In the genomic region with DNA sequence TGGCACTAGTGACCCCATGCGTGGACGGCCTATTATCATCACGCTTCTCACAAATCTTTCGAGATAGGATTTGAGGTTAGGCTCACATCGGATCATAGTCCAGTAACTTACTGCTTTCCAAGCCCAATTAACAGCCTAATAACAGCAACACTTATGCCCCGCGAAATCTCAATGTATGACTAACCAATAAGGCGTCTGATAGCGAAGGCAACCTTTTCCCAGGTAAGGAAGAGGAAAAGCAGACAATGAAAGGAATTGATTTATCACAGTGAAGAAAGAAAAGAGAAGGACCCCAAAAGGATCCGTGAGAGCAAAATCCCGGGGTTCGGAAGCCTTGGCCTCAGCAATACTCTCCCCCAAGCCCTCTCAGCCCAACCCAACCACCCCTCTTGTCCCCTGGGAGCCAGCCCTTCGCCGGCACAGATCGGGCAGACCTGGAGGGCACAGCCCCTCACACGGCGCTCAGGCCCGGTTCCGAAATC, we compare ENCODE assay signal across 8 cellular contexts. TPM values are rescaled to one million over a fixed set of nuclear protein-coding genes. Genes with fewer than 3 reads are reported as not detected.
A peak's percentile ranks its signal among the peaks of the same experiment; 100 is the strongest.
DNase-seq lines count a peak whose midpoint lies in the region; ATAC-seq, FAIRE-seq and TF ChIP-seq lines count a peak whose summit lies in the region.

No MANE protein-coding gene starts in this region.

- no peaks in the 10 kb centered on the region for H3K9me3 ChIP-seq in A549

- 2% methylated on average over 19 of the region's 19 CpGs for WGBS in A549 (ENCODE audit: missing lambda C conversion rate)

- H3K4me1 Mint-ChIP-seq in activated B cell treated with CpG ODN at 0.5 μM for 24 hours (peaks cover 46% of the 10 kb centered on the region), osteocyte (ENCODE audit: unreplicated experiment) (peaks cover 34% of the 10 kb centered on the region)

- H3K4me3 ChIP-seq in A549, result peak overlapping the region; percentile 80

- peak; percentile 63 to 71 for ATAC-seq in A549
- peak; percentile 10 for ATAC-seq in GM18861 (IDR thresholded peaks at IDR 0.05; ENCODE audit: unreplicated experiment)
- peak; percentile 24 for ATAC-seq in HG03354 (IDR thresholded peaks at IDR 0.05; ENCODE audit: poor library complexity, severe bottlenecking, unreplicated experiment)
- peak; percentile 47 for ATAC-seq in activated B cell treated with CpG ODN at 0.5 μM for 24 hours (ENCODE audit: low read depth)
- ATAC-seq in GM18858 (IDR thresholded peaks at IDR 0.05; ENCODE audit: unreplicated experiment), result no peak

- H3K4me3 Mint-ChIP-seq in activated B cell treated with CpG ODN at 0.5 μM for 24 hours, result peak overlapping the region; percentile 98
- H3K4me3 Mint-ChIP-seq in osteocyte (ENCODE audit: unreplicated experiment), result peak overlapping the region; percentile 97

- CTCF ChIA-PET in A549 (lab: Yijun Ruan, JAX) (interaction anchor here (0.7 to 1.9 kb wide), 6 partner anchors 12 to 292 kb away, joined by 3 to 4 read pairs (median 4); no protein-coding TSS in a partner anchor), activated B cell treated with CpG ODN at 0.5 μM for 24 hours (lab: Charles Lee) (no interaction called here)

- POLR2A ChIA-PET in A549 (lab: Yijun Ruan, JAX) (interaction anchor here (1.4 to 1.9 kb wide), 3 partner anchors 85 to 187 kb away, joined by 3 to 6 read pairs (median 4); no protein-coding TSS in a partner anchor), activated B cell treated with CpG ODN at 0.5 μM for 24 hours (lab: Charles Lee) (interaction anchor here (0.7 to 1.7 kb wide), 4 partner anchors 9 to 316 kb away, joined by 3 to 8 read pairs (median 5); a partner anchor contains a TSS)

- intact Hi-C loops in activated B cell treated with CpG ODN at 0.5 μM for 24 hours (cut with micrococcal nuclease), result loop anchor here (2.0 to 10.0 kb wide), 5 partner anchors 54 to 560 kb away; a partner anchor contains a TSS

- peaks cover 40% of the 10 kb centered on the region; the same call in 2 of the 3 replicates for H3K4me1 ChIP-seq in A549

- H3K27ac ChIP-seq in A549, result peak overlapping the region; percentile 85 to 95

- peak overlapping the region; percentile 94 for H3K4me2 ChIP-seq in A549

- H3K36me3 Mint-ChIP-seq in activated B cell treated with CpG ODN at 0.5 μM for 24 hours (ENCODE audit: low read depth) (peaks cover 14% of the 10 kb centered on the region), osteocyte (ENCODE audit: unreplicated experiment) (no peaks in the 10 kb centered on the region)

- no peaks in the 10 kb centered on the region for H3K9me3 Mint-ChIP-seq in activated B cell treated with CpG ODN at 0.5 μM for 24 hours
- H3K9me3 Mint-ChIP-seq in osteocyte (ENCODE audit: unreplicated experiment), result no peaks in the 10 kb centered on the region

- H3K27ac Mint-ChIP-seq in activated B cell treated with CpG ODN at 0.5 μM for 24 hours (peak overlapping the region; percentile 95), osteocyte (ENCODE audit: unreplicated experiment) (peak overlapping the region; percentile 98)

- no peak for TF ChIP-seq EP300 in A549 (IDR thresholded peaks at IDR 0.05)

- DNase-seq in A549 (ENCODE audit: low read depth in 1 of 2, low spot score in 1 of 2) (peak; percentile 18 to 36), activated B cell treated with CpG ODN at 0.5 μM for 24 hours (no peak), globus pallidus (ENCODE audit: low spot score) (peak; percentile 16), osteocyte (ENCODE audit: extremely low spot score, unreplicated experiment) (no peak), Kasumi-1 (lab: John Stamatoyannopoulos, UW) (no peak)

- TF ChIP-seq RAD21 in A549 (conservative IDR thresholded peaks at IDR 0.05 in 1 of 2, IDR thresholded peaks at IDR 0.05 in 1 of 2), result no peak; a peak in 1 of 5 replicates

- TF ChIP-seq POLR2A in A549 (IDR thresholded peaks at IDR 0.05; ENCODE audit: low read length), result no peak

- TF ChIP-seq CTCF in A549 (IDR thresholded peaks at IDR 0.05), result peak; percentile 4; the same call in 1 of the 3 replicates
- no peak for TF ChIP-seq CTCF in activated B cell treated with CpG ODN at 0.5 μM for 24 hours (IDR thresholded peaks at IDR 0.05)
- TF ChIP-seq CTCF in osteocyte (IDR thresholded peaks at IDR 0.05), result no peak

- FAIRE-seq in A549 (lab: Jason Lieb, UNC), result no peak

- H3K27me3 Mint-ChIP-seq in activated B cell treated with CpG ODN at 0.5 μM for 24 hours, result peaks cover 7% of the 10 kb centered on the region
- no peaks in the 10 kb centered on the region for H3K27me3 Mint-ChIP-seq in osteocyte (ENCODE audit: unreplicated experiment)

TF ChIP-seq in A549, 52 proteins besides CTCF, POLR2A, EP300 and RAD21:
- TF ChIP-seq CBX2 (IDR thresholded peaks at IDR 0.05; ENCODE audit: borderline replicate concordance, low read depth) (no peak), MAFK (IDR thresholded peaks at IDR 0.05; ENCODE audit: partially characterized antibody) (no peak), GATA3 (IDR thresholded peaks at IDR 0.05; ENCODE audit: borderline replicate concordance) (no peak), EHMT2 (IDR thresholded peaks at IDR 0.05; ENCODE audit: low read depth) (no peak), TFCP2L1 (CRISPR knock-in tag; IDR thresholded peaks at IDR 0.05) (no peak), SMC3 (IDR thresholded peaks at IDR 0.05) (no peak), POLR2AphosphoS2 (conservative IDR thresholded peaks at IDR 0.05; ENCODE audit: low read length) (no peak), PHF8 (IDR thresholded peaks at IDR 0.05; ENCODE audit: borderline replicate concordance, low read depth) (no peak), ZNF302 (CRISPR knock-in tag; IDR thresholded peaks at IDR 0.05) (no peak), CEBPB (IDR thresholded peaks at IDR 0.05) (no peak)
- TF ChIP-seq, protein P1, sequence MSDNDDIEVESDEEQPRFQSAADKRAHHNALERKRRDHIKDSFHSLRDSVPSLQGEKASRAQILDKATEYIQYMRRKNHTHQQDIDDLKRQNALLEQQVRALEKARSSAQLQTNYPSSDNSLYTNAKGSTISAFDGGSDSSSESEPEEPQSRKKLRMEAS (IDR thresholded peaks at IDR 0.05), result no peak
- TF ChIP-seq, protein P2, sequence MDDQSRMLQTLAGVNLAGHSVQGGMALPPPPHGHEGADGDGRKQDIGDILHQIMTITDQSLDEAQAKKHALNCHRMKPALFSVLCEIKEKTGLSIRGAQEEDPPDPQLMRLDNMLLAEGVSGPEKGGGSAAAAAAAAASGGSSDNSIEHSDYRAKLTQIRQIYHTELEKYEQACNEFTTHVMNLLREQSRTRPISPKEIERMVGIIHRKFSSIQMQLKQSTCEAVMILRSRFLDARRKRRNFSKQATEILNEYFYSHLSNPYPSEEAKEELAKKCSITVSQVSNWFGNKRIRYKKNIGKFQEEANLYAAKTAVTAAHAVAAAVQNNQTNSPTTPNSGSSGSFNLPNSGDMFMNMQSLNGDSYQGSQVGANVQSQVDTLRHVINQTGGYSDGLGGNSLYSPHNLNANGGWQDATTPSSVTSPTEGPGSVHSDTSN (IDR thresholded peaks at IDR 0.05), result no peak
- TF ChIP-seq, protein P3, sequence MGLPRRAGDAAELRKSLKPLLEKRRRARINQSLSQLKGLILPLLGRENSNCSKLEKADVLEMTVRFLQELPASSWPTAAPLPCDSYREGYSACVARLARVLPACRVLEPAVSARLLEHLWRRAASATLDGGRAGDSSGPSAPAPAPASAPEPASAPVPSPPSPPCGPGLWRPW (IDR thresholded peaks at IDR 0.05), result no peak
- TF ChIP-seq, protein P4, sequence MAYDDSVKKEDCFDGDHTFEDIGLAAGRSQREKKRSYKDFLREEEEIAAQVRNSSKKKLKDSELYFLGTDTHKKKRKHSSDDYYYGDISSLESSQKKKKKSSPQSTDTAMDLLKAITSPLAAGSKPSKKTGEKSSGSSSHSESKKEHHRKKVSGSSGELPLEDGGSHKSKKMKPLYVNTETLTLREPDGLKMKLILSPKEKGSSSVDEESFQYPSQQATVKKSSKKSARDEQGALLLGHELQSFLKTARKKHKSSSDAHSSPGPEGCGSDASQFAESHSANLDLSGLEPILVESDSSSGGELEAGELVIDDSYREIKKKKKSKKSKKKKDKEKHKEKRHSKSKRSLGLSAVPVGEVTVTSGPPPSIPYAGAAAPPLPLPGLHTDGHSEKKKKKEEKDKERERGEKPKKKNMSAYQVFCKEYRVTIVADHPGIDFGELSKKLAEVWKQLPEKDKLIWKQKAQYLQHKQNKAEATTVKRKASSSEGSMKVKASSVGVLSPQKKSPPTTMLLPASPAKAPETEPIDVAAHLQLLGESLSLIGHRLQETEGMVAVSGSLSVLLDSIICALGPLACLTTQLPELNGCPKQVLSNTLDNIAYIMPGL (CRISPR knock-in tag; IDR thresholded peaks at IDR 0.05; ENCODE audit: borderline replicate concordance), result no peak
TF ChIP-seq in A549: peak in this region for 0.

RNA-seq across cellular contexts. Expression of a gene that starts 0.6 kb away (rescaled TPM):
- 24.9 and 27.3 TPM in 2 replicates for polyA plus RNA-seq in A549 (2011; rRNA removed)
- 10.2 and 11.2 TPM in 2 replicates for polyA plus RNA-seq in A549 (2012; cell fraction: cytosol; rRNA removed)
- 28.3 and 30.8 TPM in 2 replicates for polyA plus RNA-seq in A549 (2012; cell fraction: nucleus; rRNA removed)
- polyA plus RNA-seq in A549 (2017; fragmentation: RNase III; extraction: RNeasy Plus Mini Kit Qiagen cat#74134 plus additional on column Dnase treatment), result 20.6 to 21.7 TPM (median 21.7 TPM) in 3 replicates
- 24.0 and 25.0 TPM in 2 replicates for polyA minus RNA-seq in A549 (2011; rRNA and poly(A)+ RNA removed)
- 62.2 and 64.5 TPM in 2 replicates for total RNA-seq in activated B cell treated with CpG ODN at 0.5 μM for 24 hours
- total RNA-seq in osteocyte, result 52.6 and 57.1 TPM in 2 replicates

RNA-seq across cellular contexts. Expression of a gene that starts 54.6 kb away (rescaled TPM):
- 25.8 and 26.9 TPM in 2 replicates for polyA plus RNA-seq in A549 (2011; rRNA removed)
- 61.7 and 106 TPM in 2 replicates for polyA plus RNA-seq in A549 (2012; cell fraction: cytosol; rRNA removed)
- 144 and 234 TPM in 2 replicates for polyA plus RNA-seq in A549 (2012; cell fraction: nucleus; rRNA removed)
- 42.0 to 62.4 TPM (median 54.9 TPM) in 3 replicates for polyA plus RNA-seq in A549 (2017; fragmentation: RNase III; extraction: RNeasy Plus Mini Kit Qiagen cat#74134 plus additional on column Dnase treatment)
- 33.1 and 61.1 TPM in 2 replicates for polyA minus RNA-seq in A549 (2011; rRNA and poly(A)+ RNA removed)
- 0.91 TPM in 2 replicates for total RNA-seq in activated B cell treated with CpG ODN at 0.5 μM for 24 hours
- 203 and 207 TPM in 2 replicates for total RNA-seq in osteocyte

Comparison
In these comparisons a context has a peak if more than half of its experiments do, and no peak if none do; other contexts are left out.
1. DNase-seq: peak in A549 (2 of 2) and globus pallidus (single experiment); none in activated B cell treated with CpG ODN at 0.5 μM for 24 hours (single experiment), osteocyte (single experiment) and Kasumi-1 (0 of 2).
2. RNA of a gene that starts 54.6 kb away (total RNA-seq): 203 to 207 TPM in osteocyte; 0.91 TPM in activated B cell treated with CpG ODN at 0.5 μM for 24 hours; every median in the first group is over 100 times any median in the second.